In genomic region chr9:94603259-94603776, GRCh38 we compare ENCODE assay signal across 8 cellular contexts. TPM values are rescaled to one million over a fixed set of nuclear protein-coding genes. Genes with fewer than 3 reads are reported as not detected.
DNase-seq lines count a peak whose midpoint lies in the region; ATAC-seq and TF ChIP-seq lines count a peak whose summit lies in the region.

No MANE protein-coding gene starts in this region.

- H3K27ac ChIP-seq in SK-N-MC, result no peak overlapping the region
- H3K27ac ChIP-seq in heart left ventricle, result no peak overlapping the region
- H3K27ac ChIP-seq in psoas muscle, result no peak overlapping the region
- H3K27ac ChIP-seq in aorta (ENCODE audit: low read depth in 1 of 2, low read length in 2 of 2), result no peak overlapping the region

- no peak for TF ChIP-seq POLR2A in heart left ventricle (IDR thresholded peaks at IDR 0.05)

- no peak overlapping the region for H3K4me3 Mint-ChIP-seq in activated naive CD8-positive, alpha-beta T cell treated with anti-CD3 and anti-CD28 coated beads for 36 hours

- H3K4me1 ChIP-seq in heart left ventricle (peaks cover 0 to 11% (median 0%) of the 10 kb centered on the region in 12 donors), psoas muscle (peaks cover 5% of the 10 kb centered on the region), aorta (ENCODE audit: control insufficient read depth in 1 of 2, insufficient read depth in 2 of 2, low read length in 2 of 2) (no peaks in the 10 kb centered on the region)

- peak; percentile 89 for DNase-seq in GM10266 (ENCODE audit: extremely low spot score)
- DNase-seq in LNCaP clone FGC (ENCODE audit: low read depth), result no peak
- no peak for DNase-seq in SK-N-MC (ENCODE audit: low read depth, low spot score)
- DNase-seq in activated naive CD8-positive, alpha-beta T cell treated with anti-CD3 and anti-CD28 coated beads for 36 hours, result peak; percentile 74
- peak in 4 of 5 donors; percentile 31 to 73 (median 46) for DNase-seq in heart left ventricle
- DNase-seq in psoas muscle, result peak; percentile 64 to 80
- DNase-seq in aorta, result peak; percentile 86 to 89

- H3K9me3 Mint-ChIP-seq in activated naive CD8-positive, alpha-beta T cell treated with anti-CD3 and anti-CD28 coated beads for 36 hours, result no peaks in the 10 kb centered on the region

- H3K4me1 Mint-ChIP-seq in activated naive CD8-positive, alpha-beta T cell treated with anti-CD3 and anti-CD28 coated beads for 36 hours, result peaks cover 6% of the 10 kb centered on the region

- no peaks in the 10 kb centered on the region for H3K9me3 ChIP-seq in SK-N-MC (ENCODE audit: low read depth, low read length)
- H3K9me3 ChIP-seq in heart left ventricle, result no peaks in the 10 kb centered on the region
- H3K9me3 ChIP-seq in psoas muscle, result no peaks in the 10 kb centered on the region
- H3K9me3 ChIP-seq in aorta (ENCODE audit: control insufficient read depth, low read length), result no peaks in the 10 kb centered on the region

- H3K4me3 ChIP-seq in LNCaP clone FGC (ENCODE audit: low read depth, low read length), result no peak overlapping the region
- peak overlapping the region; percentile 31; the same call in 1 of the 2 replicates for H3K4me3 ChIP-seq in SK-N-MC
- no peak overlapping the region for H3K4me3 ChIP-seq in heart left ventricle
- H3K4me3 ChIP-seq in psoas muscle, result no peak overlapping the region
- no peak overlapping the region for H3K4me3 ChIP-seq in aorta (ENCODE audit: low read length in 2 of 2)

- intact Hi-C loops in heart left ventricle (cut with DNase I) (no loop called here), psoas muscle (cut with DNase I) (loop anchor here (2.0 to 5.0 kb wide), 2 partner anchors 51 to 311 kb away; no protein-coding TSS in a partner anchor), aorta (cut with DNase I) (no loop called here)

- peak; percentile 57 to 95 (median 80) for ATAC-seq in heart left ventricle
- peak; percentile 49 to 68 (median 64) for ATAC-seq in psoas muscle
- ATAC-seq in aorta (ENCODE audit: low FRiP score), result peak; percentile 84
- ATAC-seq in HG03565 (IDR thresholded peaks at IDR 0.05; ENCODE audit: unreplicated experiment), result no peak

- H3K27ac Mint-ChIP-seq in activated naive CD8-positive, alpha-beta T cell treated with anti-CD3 and anti-CD28 coated beads for 36 hours, result no peak overlapping the region

- H3K36me3 ChIP-seq in SK-N-MC (ENCODE audit: insufficient read depth, low read length), result no peaks in the 10 kb centered on the region
- no peaks in the 10 kb centered on the region for H3K36me3 ChIP-seq in heart left ventricle
- no peaks in the 10 kb centered on the region for H3K36me3 ChIP-seq in psoas muscle (ENCODE audit: insufficient read depth in 1 of 2, low read depth in 1 of 2)
- H3K36me3 ChIP-seq in aorta (ENCODE audit: control insufficient read depth in 1 of 2, insufficient read depth in 2 of 2, low read length in 1 of 2), result no peaks in the 10 kb centered on the region

- H3K9ac ChIP-seq in SK-N-MC (ENCODE audit: insufficient read length), result no peak overlapping the region

- H3K27me3 ChIP-seq in heart left ventricle (peaks cover 0 to 13% (median 0%) of the 10 kb centered on the region in 9 donors), psoas muscle (ENCODE audit: insufficient read depth in 3 of 3, low read length in 2 of 3) (peaks cover 0 to 2% (median 0%) of the 10 kb centered on the region in 3 donors), aorta (ENCODE audit: control insufficient read depth in 1 of 2, insufficient read depth in 2 of 2, low read length in 1 of 2) (no peaks in the 10 kb centered on the region)

- WGBS in heart left ventricle, 4 donors, result 10 to 15% (median 11%) methylated on average over 15 of the region's 15 CpGs
- 9 to 12% (median 10%) methylated on average over 15 of the region's 15 CpGs for WGBS in psoas muscle, 3 donors
- WGBS in aorta, 2 donors, result 11 to 20% methylated on average over 15 of the region's 15 CpGs

- no peaks in the 10 kb centered on the region for H3K36me3 Mint-ChIP-seq in activated naive CD8-positive, alpha-beta T cell treated with anti-CD3 and anti-CD28 coated beads for 36 hours

- H3K27me3 Mint-ChIP-seq in activated naive CD8-positive, alpha-beta T cell treated with anti-CD3 and anti-CD28 coated beads for 36 hours, result peaks cover 10% of the 10 kb centered on the region

- TF ChIP-seq CTCF in GM10266 (IDR thresholded peaks at IDR 0.05; ENCODE audit: control insufficient read depth, insufficient read depth, low read depth, missing control alignments) (peak; percentile 71), LNCaP clone FGC (IDR thresholded peaks at IDR 0.05; ENCODE audit: control insufficient read depth, extremely low read depth, insufficient read depth) (peak; percentile 68), heart left ventricle (IDR thresholded peaks at IDR 0.05) (peak; percentile 30 to 65 (median 50)), psoas muscle (IDR thresholded peaks at IDR 0.05) (peak; percentile 71)

RNA-seq across cellular contexts. Expression of gene FBP2, which starts 9.7 kb away (rescaled TPM):
- total RNA-seq in activated naive CD8-positive, alpha-beta T cell treated with anti-CD3 and anti-CD28 coated beads for 36 hours, result not detected
- not detected for total RNA-seq in heart left ventricle
- under 1 TPM in 1 of 2 donors, not detected in 1; 0.30 TPM for polyA plus RNA-seq in heart left ventricle
- total RNA-seq in psoas muscle, result 10 to 100 TPM; 42.4 to 62.6 (median 54.5) TPM
- polyA plus RNA-seq in psoas muscle, result 10 to 100 TPM; 18.9 to 69.6 (median 29.8) TPM
- total RNA-seq in aorta, result not detected
- polyA plus RNA-seq in aorta, result under 1 TPM in 1 of 2 donors, not detected in 1; 0.49 TPM

RNA-seq across cellular contexts. Expression of gene FBP1, which starts 36.0 kb away (rescaled TPM):
- total RNA-seq in activated naive CD8-positive, alpha-beta T cell treated with anti-CD3 and anti-CD28 coated beads for 36 hours, result 1 to 10 TPM in 1 of 2 experiments, under 1 TPM in 1; 0.82 to 1.2 TPM
- 10 to 100 TPM in 1 of 9 donors, 1 to 10 TPM in 3, under 1 TPM in 5; 0.51 to 18.5 (median 0.94) TPM for total RNA-seq in heart left ventricle
- polyA plus RNA-seq in heart left ventricle, result 1 to 10 TPM in 1 of 2 donors, under 1 TPM in 1; 0.50 to 1.3 TPM
- 1 to 10 TPM in 3 of 4 donors, under 1 TPM in 1; 0.51 to 1.4 (median 1.3) TPM for total RNA-seq in psoas muscle
- polyA plus RNA-seq in psoas muscle, result under 1 TPM; 0.24 to 0.83 (median 0.42) TPM
- total RNA-seq in aorta, result 1 to 10 TPM; 4.7 to 6.6 TPM
- polyA plus RNA-seq in aorta, result 10 to 100 TPM in 1 of 2 donors, 1 to 10 TPM in 1; 2.0 to 87.4 TPM

RNA-seq across cellular contexts. Expression of gene PCAT7, which starts 48.4 kb away (rescaled TPM):
- total RNA-seq in activated naive CD8-positive, alpha-beta T cell treated with anti-CD3 and anti-CD28 coated beads for 36 hours, result not detected
- total RNA-seq in heart left ventricle (not detected), psoas muscle (under 1 TPM in 3 of 4 donors, not detected in 1; 0.12 to 0.62 (median 0.42) TPM), aorta (under 1 TPM; 0.18 to 0.29 TPM)
- polyA plus RNA-seq in heart left ventricle (not detected), psoas muscle (under 1 TPM in 2 of 3 donors, not detected in 1; 0.21 to 0.44 TPM), aorta (under 1 TPM in 1 of 2 donors, not detected in 1; 0.28 TPM)

Comparison
In these comparisons a context has a peak if more than half of its experiments do, and no peak if none do; other contexts are left out.
1. DNase-seq: peak in GM10266 (single experiment), activated naive CD8-positive, alpha-beta T cell treated with anti-CD3 and anti-CD28 coated beads for 36 hours (single experiment), heart left ventricle (4 of 5), psoas muscle (2 of 2) and aorta (2 of 2); none in LNCaP clone FGC (single experiment) and SK-N-MC (single experiment).
2. RNA of gene FBP2, which starts 9.7 kb away (total RNA-seq): 42.4 to 62.6 TPM in psoas muscle; not detected in heart left ventricle, not detected in activated naive CD8-positive, alpha-beta T cell treated with anti-CD3 and anti-CD28 coated beads for 36 hours and not detected in aorta; every median in the first group is over 10 times any median in the second.
3. intact Hi-C loops: an anchor here in psoas muscle (2.0 to 5.0 kb wide); none called in heart left ventricle and aorta.
4. Peak in every context shown above with its lines, with median percentiles within 50 percentile points of each other: CTCF ChIP-seq.